In genomic region chr7:272631-273030, GRCh38 we compare ENCODE assay signal across 29 cellular contexts. TPM values are rescaled to one million over a fixed set of nuclear protein-coding genes. Genes with fewer than 3 reads are reported as not detected.
"Had no signal": no experiment of that assay in that cellular context is flagged by ENCODE, and none has a peak within 500 bp of the region (broad histone marks: within the 10 kb centered on the region; RNA-seq: fewer than 3 reads in every experiment).

No MANE protein-coding gene starts in this region.

- DNase-seq: activated B cell treated with CpG ODN at 0.5 μM for 24 hours; activated CD4-positive, alpha-beta T cell treated with anti-CD3 and anti-CD28 coated beads for 1 hour; activated CD4-positive, alpha-beta T cell treated with anti-CD3 and anti-CD28 coated beads, Interleukin-2, amount 10 ng/mL, durations not matched to agents 24 days and 14 days; activated CD4-positive, alpha-beta T cell treated with anti-CD3 and anti-CD28 coated beads, Interleukin-2, amount 50 U/mL, for 48 hours; activated CD8-positive, alpha-beta memory T cell treated with anti-CD3 and anti-CD28 coated beads, Interleukin-2, amount 10 ng/mL, durations not matched to agents 7 days and 5 days; activated gamma-delta T cell; activated naive CD4-positive, alpha-beta T cell treated with anti-CD3 and anti-CD28 coated beads for 36 hours; activated naive CD8-positive, alpha-beta T cell treated with anti-CD3 and anti-CD28 coated beads, Interleukin-2, amount 10 ng/mL, durations not matched to agents 7 days and 5 days; activated T-cell treated with anti-CD3 and anti-CD28 coated beads, Interleukin-2, amount 50 U/mL, for 24 hours; adrenal gland; Karpas-422; MM.1S; NCI-H1105; NCI-H1436; NCI-H187 treated with DMSO at 0.1 percent for 48 hours; NCI-H2171; NCI-H2227 treated with DMSO at 0.1 percent for 48 hours; NCI-H526 treated with DMSO at 0.1 percent for 48 hours; NCI-H82; RPMI8226; SHP77 treated with DMSO at 0.1 percent for 48 hours; T-cell; T-helper 2 cell; T1000 had no signal

- H3K27ac ChIP-seq: adrenal gland had no signal

- H3K36me3 Mint-ChIP-seq: activated CD8-positive, alpha-beta memory T cell treated with anti-CD3 and anti-CD28 coated beads, Interleukin-2, amount 10 ng/mL, durations not matched to agents 7 days and 5 days had no signal

- H3K27ac Mint-ChIP-seq: activated B cell treated with CpG ODN at 0.5 μM for 24 hours; activated CD4-positive, alpha-beta T cell treated with anti-CD3 and anti-CD28 coated beads, Interleukin-2, amount 10 ng/mL, durations not matched to agents 24 days and 14 days; activated CD8-positive, alpha-beta memory T cell treated with anti-CD3 and anti-CD28 coated beads, Interleukin-2, amount 10 ng/mL, durations not matched to agents 7 days and 5 days; activated naive CD4-positive, alpha-beta T cell treated with anti-CD3 and anti-CD28 coated beads for 36 hours; activated naive CD8-positive, alpha-beta T cell treated with anti-CD3 and anti-CD28 coated beads, Interleukin-2, amount 10 ng/mL, durations not matched to agents 7 days and 5 days; activated T-cell treated with anti-CD3 and anti-CD28 coated beads, Interleukin-2, amount 50 U/mL, for 24 hours; activated T-helper 1 cell treated with anti-CD3 and anti-CD28 coated beads, Interleukin-12 subunit alpha, Interleukin-12 subunit beta, Interleukin-2, Interleukin-4 antibody, amounts not matched to agents 30 ng/mL and 10 ng/mL and 1 ng/mL, durations not matched to agents 14 hours and 24 hours and 36 hours; T-cell had no signal

- H3K27me3 ChIP-seq: adrenal gland had no signal

- ATAC-seq: activated CD8-positive, alpha-beta memory T cell treated with anti-CD3 and anti-CD28 coated beads, Interleukin-2, amount 10 ng/mL, durations not matched to agents 7 days and 5 days; K562; T-cell had no signal

- H3K36me3 ChIP-seq: adrenal gland had no signal

- H3K4me3 ChIP-seq: adrenal gland, K562 had no signal

RNA-seq across cellular contexts. Expression of gene FOXL3, which starts 17.3 kb away (rescaled TPM):
- total RNA-seq: activated B cell treated with CpG ODN at 0.5 μM for 24 hours; activated CD4-positive, alpha-beta T cell treated with anti-CD3 and anti-CD28 coated beads, Interleukin-2, amount 10 ng/mL, durations not matched to agents 24 days and 14 days; activated CD8-positive, alpha-beta memory T cell treated with anti-CD3 and anti-CD28 coated beads, Interleukin-2, amount 10 ng/mL, durations not matched to agents 7 days and 5 days; activated naive CD4-positive, alpha-beta T cell treated with anti-CD3 and anti-CD28 coated beads for 36 hours; activated naive CD8-positive, alpha-beta T cell treated with anti-CD3 and anti-CD28 coated beads, Interleukin-2, amount 10 ng/mL, durations not matched to agents 7 days and 5 days; activated T-helper 1 cell treated with anti-CD3 and anti-CD28 coated beads, Interleukin-12 subunit alpha, Interleukin-12 subunit beta, Interleukin-2, Interleukin-4 antibody, amounts not matched to agents 30 ng/mL and 10 ng/mL and 1 ng/mL, durations not matched to agents 14 hours and 24 hours and 36 hours; adrenal gland; K562; NCI-H460; OCI-LY7; SK-MEL-5; T-cell had no signal
- polyA plus RNA-seq: adrenal gland, K562 had no signal
